Comparison of ENCODE assay signal across 25 cellular contexts in genomic region chr13:22187329-22187728, GRCh38.
"Had no signal": no experiment of that assay in that cellular context is flagged by ENCODE, and none has a peak within 500 bp of the region (broad histone marks: within the 10 kb centered on the region; RNA-seq: fewer than 3 reads in every experiment).

No MANE protein-coding gene starts in this region.

- H3K4me1 ChIP-seq: left ventricle myocardium inferior, prostate gland, tibial nerve had no signal

- DNase-seq: activated CD4-positive, alpha-beta T cell treated with anti-CD3 and anti-CD28 coated beads for 36 hours; activated CD4-positive, CD25-positive, alpha-beta regulatory T cell; activated CD8-positive, alpha-beta memory T cell treated with anti-CD3 and anti-CD28 coated beads, Interleukin-2, amount 10 ng/mL, durations not matched to agents 7 days and 5 days; activated CD8-positive, alpha-beta T cell treated with anti-CD3 and anti-CD28 coated beads, Interleukin-2, amount 10 ng/mL, durations not matched to agents 7 days and 5 days; activated naive CD8-positive, alpha-beta T cell treated with anti-CD3 and anti-CD28 coated beads, Interleukin-2, amount 50 U/mL, for 24 hours; activated T-cell treated with anti-CD3 and anti-CD28 coated beads, Interleukin-2, amount 50 U/mL, for 48 hours; amygdala; caudate nucleus; effector CD4-positive, alpha-beta T cell; immature natural killer cell; left ventricle myocardium inferior; mesendoderm; naive B cell; ovary; stimulated activated CD4-positive, alpha-beta T cell treated with anti-CD3 and anti-CD28 coated beads, Interleukin-1b, Interleukin-23, amount 100 ng/mL, for 48 hours; stimulated activated CD4-positive, alpha-beta T cell treated with anti-CD3 and anti-CD28 coated beads, Interleukin-4, amount 100 ng/mL, for 4 hours; stimulated activated CD8-positive, alpha-beta memory T cell treated with anti-CD3 and anti-CD28 coated beads, Interleukin-4, amount 100 ng/mL, for 48 hours; stimulated activated naive B cell treated with anti-CD40 and anti-IgM and Interleukin-4, amounts not matched to agents 10 μg/mL and 1 μg/mL and 100 μg/mL, for 72 hours had no signal

- H3K36me3 ChIP-seq: left ventricle myocardium inferior, ovary, prostate gland, tibial nerve had no signal

- H3K4me1 Mint-ChIP-seq: activated CD8-positive, alpha-beta memory T cell treated with anti-CD3 and anti-CD28 coated beads, Interleukin-2, amount 10 ng/mL, durations not matched to agents 7 days and 5 days; immature natural killer cell had no signal

- H3K27ac ChIP-seq: left ventricle myocardium inferior, ovary, prostate gland, tibial nerve had no signal

- H3K4me3 ChIP-seq: left ventricle myocardium inferior, lung, ovary, prostate gland, smooth muscle cell, tibial nerve had no signal

- H3K36me3 Mint-ChIP-seq: activated naive CD4-positive, alpha-beta T cell treated with anti-CD3 and anti-CD28 coated beads, Interleukin-2, amount 50 U/mL, for 24 hours; immature natural killer cell; naive B cell; stimulated activated naive B cell treated with anti-CD40 and anti-IgM and Interleukin-4, amounts not matched to agents 10 μg/mL and 1 μg/mL and 100 μg/mL, for 72 hours had no signal

- H3K4me3 Mint-ChIP-seq: activated CD4-positive, alpha-beta T cell treated with anti-CD3 and anti-CD28 coated beads for 36 hours; activated CD8-positive, alpha-beta memory T cell treated with anti-CD3 and anti-CD28 coated beads, Interleukin-2, amount 10 ng/mL, durations not matched to agents 7 days and 5 days; activated CD8-positive, alpha-beta T cell treated with anti-CD3 and anti-CD28 coated beads, Interleukin-2, amount 10 ng/mL, durations not matched to agents 7 days and 5 days; activated naive CD4-positive, alpha-beta T cell treated with anti-CD3 and anti-CD28 coated beads, Interleukin-2, amount 50 U/mL, for 24 hours; activated naive CD8-positive, alpha-beta T cell treated with anti-CD3 and anti-CD28 coated beads, Interleukin-2, amount 50 U/mL, for 24 hours; dendritic cell treated with granulocyte-macrophage colony-stimulating factor and Interleukin-4, amounts not matched to agents 40 ng/mL and 50 ng/mL, for 4 days; immature natural killer cell; stimulated activated naive B cell treated with anti-CD40 and anti-IgM and Interleukin-4, amounts not matched to agents 10 μg/mL and 1 μg/mL and 100 μg/mL, for 72 hours had no signal

- H3K27me3 ChIP-seq: ovary, tibial nerve had no signal

- H3K9me3 ChIP-seq: left ventricle myocardium inferior, ovary, prostate gland, tibial nerve had no signal

- ATAC-seq: activated CD4-positive, alpha-beta T cell treated with anti-CD3 and anti-CD28 coated beads for 36 hours; activated CD8-positive, alpha-beta memory T cell treated with anti-CD3 and anti-CD28 coated beads, Interleukin-2, amount 10 ng/mL, durations not matched to agents 7 days and 5 days; activated CD8-positive, alpha-beta T cell treated with anti-CD3 and anti-CD28 coated beads, Interleukin-2, amount 10 ng/mL, durations not matched to agents 7 days and 5 days; activated naive CD8-positive, alpha-beta T cell treated with anti-CD3 and anti-CD28 coated beads, Interleukin-2, amount 50 U/mL, for 24 hours; stimulated activated naive B cell treated with anti-CD40 and anti-IgM and Interleukin-4, amounts not matched to agents 10 μg/mL and 1 μg/mL and 100 μg/mL, for 72 hours had no signal

- H3K27ac Mint-ChIP-seq: activated CD4-positive, alpha-beta T cell treated with anti-CD3 and anti-CD28 coated beads for 36 hours; activated CD8-positive, alpha-beta memory T cell treated with anti-CD3 and anti-CD28 coated beads, Interleukin-2, amount 10 ng/mL, durations not matched to agents 7 days and 5 days; activated CD8-positive, alpha-beta T cell treated with anti-CD3 and anti-CD28 coated beads, Interleukin-2, amount 10 ng/mL, durations not matched to agents 7 days and 5 days; activated naive CD4-positive, alpha-beta T cell treated with anti-CD3 and anti-CD28 coated beads, Interleukin-2, amount 50 U/mL, for 24 hours; activated naive CD8-positive, alpha-beta T cell treated with anti-CD3 and anti-CD28 coated beads, Interleukin-2, amount 50 U/mL, for 24 hours; activated T-helper 2 cell treated with anti-CD3 and anti-CD28 coated beads, Interferon-gamma antibody, Interleukin-2, Interleukin-4, amounts not matched to agents 10 μg/mL and 5 μg/mL and 100 μg/mL, durations not matched to agents 14 hours and 24 hours and 36 hours; dendritic cell treated with granulocyte-macrophage colony-stimulating factor and Interleukin-4, amounts not matched to agents 40 ng/mL and 50 ng/mL, for 4 days; immature natural killer cell; naive B cell; stimulated activated naive B cell treated with anti-CD40 and anti-IgM and Interleukin-4, amounts not matched to agents 10 μg/mL and 1 μg/mL and 100 μg/mL, for 72 hours had no signal

- H3K9me3 Mint-ChIP-seq: activated naive CD4-positive, alpha-beta T cell treated with anti-CD3 and anti-CD28 coated beads, Interleukin-2, amount 50 U/mL, for 24 hours; activated T-helper 2 cell treated with anti-CD3 and anti-CD28 coated beads, Interferon-gamma antibody, Interleukin-2, Interleukin-4, amounts not matched to agents 10 μg/mL and 5 μg/mL and 100 μg/mL, durations not matched to agents 14 hours and 24 hours and 36 hours; dendritic cell treated with granulocyte-macrophage colony-stimulating factor and Interleukin-4, amounts not matched to agents 40 ng/mL and 50 ng/mL, for 4 days; immature natural killer cell had no signal

- H3K27me3 Mint-ChIP-seq: activated CD4-positive, alpha-beta T cell treated with anti-CD3 and anti-CD28 coated beads for 36 hours; activated CD8-positive, alpha-beta memory T cell treated with anti-CD3 and anti-CD28 coated beads, Interleukin-2, amount 10 ng/mL, durations not matched to agents 7 days and 5 days; activated naive CD8-positive, alpha-beta T cell treated with anti-CD3 and anti-CD28 coated beads, Interleukin-2, amount 50 U/mL, for 24 hours had no signal
